ENCODE assay signal across 11 cellular contexts in the genomic region with DNA sequence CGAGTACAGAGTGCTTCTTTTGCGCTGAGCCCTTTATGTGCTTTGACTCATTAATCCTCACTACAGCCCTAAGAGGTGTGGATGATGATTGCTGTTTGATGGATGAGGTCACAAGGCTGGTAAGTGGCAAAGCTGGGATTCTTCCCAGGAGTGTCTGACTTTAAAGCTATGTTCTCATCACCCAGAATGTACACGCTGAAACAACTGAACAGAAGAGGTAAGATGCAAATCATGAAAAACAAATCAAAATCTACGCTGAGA. TPM values are rescaled to one million over a fixed set of nuclear protein-coding genes. Genes with fewer than 3 reads are reported as not detected.
DNase-seq lines count a peak whose midpoint lies in the region; ATAC-seq, FAIRE-seq and TF ChIP-seq lines count a peak whose summit lies in the region.
"Had no signal": no experiment of that assay in that cellular context is flagged by ENCODE, and none has a peak within 500 bp of the region (broad histone marks: within the 10 kb centered on the region; RNA-seq: fewer than 3 reads in every experiment).

No MANE protein-coding gene starts in this region.

- in situ Hi-C loops in Panc1 (cut with HindIII; ENCODE audit: low pct_unique_long_range_greater_than_20kb, low sequenced_read_pairs) (no loop called here), transverse colon (cut with MboI; ENCODE audit: low pct_ligation_motif_present in 1 of 4, low pct_unique_long_range_greater_than_20kb in 1 of 4, low sequenced_read_pairs in 3 of 4) (loop anchor here (5.0 to 25.0 kb wide), 3 partner anchors 73 to 298 kb away; no protein-coding TSS in a partner anchor)

- TF ChIP-seq CTCF in right atrium auricular region (IDR thresholded peaks at IDR 0.05) = no peak
- TF ChIP-seq CTCF in Panc1 (IDR thresholded peaks at IDR 0.05) = no peak
- no peak for TF ChIP-seq CTCF in fibroblast of villous mesenchyme (IDR thresholded peaks at IDR 0.05; ENCODE audit: insufficient read depth, low read depth, low read length)
- no peak for TF ChIP-seq CTCF in transverse colon (IDR thresholded peaks at IDR 0.05)
- no peak for TF ChIP-seq CTCF in progenitor cell of endocrine pancreas (IDR thresholded peaks at IDR 0.05; ENCODE audit: unreplicated experiment)
- no peak for TF ChIP-seq CTCF in omental fat pad (IDR thresholded peaks at IDR 0.05)

- no peak overlapping the region for H3K4me3 ChIP-seq in right atrium auricular region
- H3K4me3 ChIP-seq in Panc1 (ENCODE audit: low read depth in 2 of 2, low read length in 2 of 2) = no peak overlapping the region
- H3K4me3 ChIP-seq in fibroblast of villous mesenchyme (ENCODE audit: low read depth, low read length) = no peak overlapping the region
- H3K4me3 ChIP-seq in transverse colon = no peak overlapping the region
- no peak overlapping the region for H3K4me3 ChIP-seq in small intestine (ENCODE audit: low read depth in 1 of 2, low read length in 2 of 2)
- H3K4me3 ChIP-seq: body of pancreas had no signal

- TF ChIP-seq POLR2A in transverse colon (IDR thresholded peaks at IDR 0.05) = no peak

- H3K4me1 ChIP-seq in right atrium auricular region = peaks cover 0 to 38% of the 10 kb centered on the region in 2 donors
- peaks cover 29% of the 10 kb centered on the region for H3K4me1 ChIP-seq in Panc1 (ENCODE audit: control insufficient read depth, insufficient read depth, low read length)
- H3K4me1 ChIP-seq in transverse colon = peaks cover 17 to 43% (median 34%) of the 10 kb centered on the region in 4 donors
- H3K4me1 ChIP-seq in small intestine (ENCODE audit: control insufficient read depth in 2 of 2, insufficient read depth in 1 of 2, low read depth in 1 of 2, low read length in 1 of 2) = peaks cover 2 to 7% of the 10 kb centered on the region in 2 donors

- no peaks in the 10 kb centered on the region for H3K9me3 Mint-ChIP-seq in progenitor cell of endocrine pancreas (ENCODE audit: low read depth)

- CTCF ChIA-PET in Panc1 (lab: Charles Lee) = interaction anchor here (0.6 to 2.2 kb wide), 10 partner anchors 9 to 122 kb away, joined by 3 to 13 read pairs (median 5); no protein-coding TSS in a partner anchor

- H3K9me3 ChIP-seq in right atrium auricular region (peaks cover 0 to 6% of the 10 kb centered on the region in 2 donors), Panc1 (ENCODE audit: control insufficient read depth, insufficient read depth, low read depth, low read length) (peaks cover 10% of the 10 kb centered on the region; the same call in 1 of the 2 replicates), transverse colon (no peaks in the 10 kb centered on the region), small intestine (ENCODE audit: control insufficient read depth, low read depth) (no peaks in the 10 kb centered on the region)
- H3K9me3 ChIP-seq: body of pancreas, Peyer's patch had no signal

- WGBS in transverse colon (ENCODE audit: low coverage in 1 of 2), 2 donors = 56 to 70% methylated on average over 2 to 4 of the region's 4 CpGs
- 48 to 64% (median 52%) methylated on average over 4 of the region's 4 CpGs for WGBS in small intestine, 3 donors

- peaks cover 45% of the 10 kb centered on the region for H3K27me3 Mint-ChIP-seq in progenitor cell of endocrine pancreas

- H3K27me3 ChIP-seq in right atrium auricular region (no peaks in the 10 kb centered on the region), Panc1 (ENCODE audit: control insufficient read depth, insufficient read depth, low read length) (no peaks in the 10 kb centered on the region), transverse colon (peaks cover 33% of the 10 kb centered on the region), small intestine (ENCODE audit: control insufficient read depth in 2 of 2, insufficient read depth in 2 of 2, low read length in 2 of 2) (peaks cover 0 to 2% of the 10 kb centered on the region in 2 donors)
- H3K27me3 ChIP-seq: body of pancreas, Peyer's patch had no signal

- H3K36me3 Mint-ChIP-seq in progenitor cell of endocrine pancreas (ENCODE audit: insufficient read depth) = no peaks in the 10 kb centered on the region
- H3K36me3 Mint-ChIP-seq: IgD-negative memory B cell had no signal

- POLR2A ChIA-PET in Panc1 (lab: Charles Lee) = interaction anchor here (0.6 kb wide), 2 partner anchors 10 to 55 kb away, joined by 3 to 4 read pairs; no protein-coding TSS in a partner anchor

- peaks cover 33% of the 10 kb centered on the region for H3K4me1 Mint-ChIP-seq in progenitor cell of endocrine pancreas (ENCODE audit: low read depth)

- ATAC-seq in Panc1 (no peak), omental fat pad (ENCODE audit: low FRiP score) (no peak)

- intact Hi-C loops in cardiac septum (cut with DNase I) (loop anchor here (2.0 to 5.0 kb wide), 4 partner anchors 38 to 127 kb away; partner anchors contain the start of genes CREB3L1 and PHF21A), Panc1 (cut with micrococcal nuclease; ENCODE audit: unreplicated experiment) (loop anchor here (2.0 to 5.0 kb wide), 2 partner anchors 69 to 117 kb away; partner anchors contain the start of gene PHF21A), transverse colon (cut with DNase I; ENCODE audit: low total_unique reads) (no loop called here)

- BruUV-seq in Panc1 (replicated peaks; lab: Mats Ljungman, UMichigan) = no TSS peak

- peak overlapping the region; percentile 85 to 88 for H3K27ac ChIP-seq in right atrium auricular region
- H3K27ac ChIP-seq in Panc1 (ENCODE audit: low read length) = peak overlapping the region; percentile 62; the same call in 1 of the 2 replicates
- H3K27ac ChIP-seq in transverse colon = peak overlapping the region; percentile 41 to 86 (median 78)
- no peak overlapping the region for H3K27ac ChIP-seq in small intestine (ENCODE audit: low read depth in 1 of 2, low read length in 1 of 2)
- H3K27ac ChIP-seq: Peyer's patch had no signal

- no peak for DNase-seq in right atrium auricular region (ENCODE audit: low spot score)
- DNase-seq in cardiac septum (ENCODE audit: low spot score) = no peak
- DNase-seq in Panc1 (ENCODE audit: low read depth, low spot score) = no peak
- peak; percentile 71 for DNase-seq in fibroblast of villous mesenchyme (ENCODE audit: low read depth)
- no peak for DNase-seq in transverse colon
- DNase-seq in progenitor cell of endocrine pancreas (ENCODE audit: low spot score, unreplicated experiment) = no peak
- DNase-seq in omental fat pad (ENCODE audit: low spot score) = no peak
- DNase-seq in small intestine = no peak

- H3K36me3 ChIP-seq in right atrium auricular region (no peaks in the 10 kb centered on the region), Panc1 (ENCODE audit: control insufficient read depth, insufficient read depth, low read length) (no peaks in the 10 kb centered on the region), transverse colon (no peaks in the 10 kb centered on the region), small intestine (ENCODE audit: control insufficient read depth in 2 of 2, insufficient read depth in 2 of 2, low read length in 2 of 2) (no peaks in the 10 kb centered on the region)
- H3K36me3 ChIP-seq: Peyer's patch had no signal

- no peak for FAIRE-seq in small intestine (lab: Jason Lieb, UNC)

- TF ChIP-seq EP300 in transverse colon (IDR thresholded peaks at IDR 0.05; ENCODE audit: low read depth) = no peak

- H3K27ac Mint-ChIP-seq in progenitor cell of endocrine pancreas = no peak overlapping the region
- H3K27ac Mint-ChIP-seq: IgD-negative memory B cell had no signal

- H3K4me3 Mint-ChIP-seq in progenitor cell of endocrine pancreas (ENCODE audit: low read depth) = no peak overlapping the region

RNA-seq across cellular contexts. Expression of gene CREB3L1, which starts 37.7 kb away (rescaled TPM):
- total RNA-seq in right atrium auricular region (10 to 100 TPM in 1 of 2 donors, 1 to 10 TPM in 1; 5.4 to 15.1 TPM), cardiac septum (8.6 TPM), Panc1 (2021; ENCODE audit: unreplicated experiment) (35.6 TPM), fibroblast of villous mesenchyme (40.6 and 66.7 TPM in 2 replicates), transverse colon (10 to 100 TPM; 35.8 to 50.7 (median 41.6) TPM), progenitor cell of endocrine pancreas (9.5 and 9.6 TPM in 2 replicates), omental fat pad (1 to 10 TPM in 3 of 4 donors, under 1 TPM in 1; 0.94 to 8.7 (median 2.8) TPM)
- 36.3 TPM for polyA plus RNA-seq in Panc1 (2012; ENCODE audit: insufficient read length)
- 10 to 100 TPM; 14.3 to 36.9 (median 15.7) TPM for polyA plus RNA-seq in small intestine
- polyA plus RNA-seq: IgD-negative memory B cell had no signal

Comparison
In these comparisons a context has a peak if more than half of its experiments do, and no peak if none do; other contexts are left out.
1. H3K27ac ChIP-seq: peak in right atrium auricular region (2 of 2), Panc1 (single experiment) and transverse colon (4 of 4); none in small intestine (0 of 2).